In genomic region chr11:80846442-80846841, GRCh38 we compare ENCODE assay signal across 1 cellular context.
TF ChIP-seq lines count a peak whose summit lies in the region.

No MANE protein-coding gene starts in this region.

TF ChIP-seq in GM23338, 12 proteins besides CTCF, POLR2A, EP300 and RAD21 (continued from another document):
- TF ChIP-seq ZNF462 (CRISPR knock-in tag; IDR thresholded peaks at IDR 0.05), result no peak
